ENCODE assay signal across 31 cellular contexts in genomic region chrX:11967986-11968385, GRCh38.
DNase-seq lines count a peak whose midpoint lies in the region; ATAC-seq, FAIRE-seq and TF ChIP-seq lines count a peak whose summit lies in the region.
"Had no signal": no experiment of that assay in that cellular context is flagged by ENCODE, and none has a peak within 500 bp of the region (broad histone marks: within the 10 kb centered on the region; RNA-seq: fewer than 3 reads in every experiment).

No MANE protein-coding gene starts in this region.

- H4K20me1 ChIP-seq in IMR-90 (ENCODE audit: insufficient read depth, low read length) (no peaks in the 10 kb centered on the region), astrocyte (ENCODE audit: insufficient read depth, low read length) (no peaks in the 10 kb centered on the region), HepG2 (ENCODE audit: insufficient read depth, low read length) (no peaks in the 10 kb centered on the region)

- intact Hi-C loops in IMR-90 (cut with micrococcal nuclease): no loop called here
- intact Hi-C loops in HepG2 (cut with micrococcal nuclease; ENCODE audit: unreplicated experiment): no loop called here
- intact Hi-C loops in activated naive CD4-positive, alpha-beta T cell treated with anti-CD3 and anti-CD28 coated beads for 36 hours (cut with micrococcal nuclease): no loop called here

- no peaks in the 10 kb centered on the region for H3K36me3 Mint-ChIP-seq in astrocyte (ENCODE audit: low read depth, unreplicated experiment)
- no peaks in the 10 kb centered on the region for H3K36me3 Mint-ChIP-seq in activated naive CD4-positive, alpha-beta T cell treated with anti-CD3 and anti-CD28 coated beads for 36 hours (ENCODE audit: low read depth)
- H3K36me3 Mint-ChIP-seq: activated CD8-positive, alpha-beta memory T cell treated with anti-CD3 and anti-CD28 coated beads, Interleukin-2, amount 10 ng/mL, durations not matched to agents 7 days and 5 days had no signal

- H3K4me1 Mint-ChIP-seq in astrocyte (ENCODE audit: low read depth, unreplicated experiment): peaks cover 12% of the 10 kb centered on the region
- H3K4me1 Mint-ChIP-seq in activated naive CD4-positive, alpha-beta T cell treated with anti-CD3 and anti-CD28 coated beads for 36 hours (ENCODE audit: low read depth): no peaks in the 10 kb centered on the region
- H3K4me1 Mint-ChIP-seq: activated CD8-positive, alpha-beta memory T cell treated with anti-CD3 and anti-CD28 coated beads, Interleukin-2, amount 10 ng/mL, durations not matched to agents 7 days and 5 days had no signal

- CTCF ChIA-PET in A549 (lab: Yijun Ruan, JAX) (interaction anchor here (0.8 to 2.3 kb wide), 4 partner anchors 11 to 181 kb away, joined by 3 to 6 read pairs (median 4); no protein-coding TSS in a partner anchor), IMR-90 (lab: Yijun Ruan, JAX) (interaction anchor here (0.5 to 1.4 kb wide), 3 partner anchors 11 to 106 kb away, joined by 3 to 4 read pairs (median 4); no protein-coding TSS in a partner anchor), HepG2 (lab: Yijun Ruan, JAX; ENCODE audit: low intra/inter-chr PET ratio, low total read pairs) (no interaction called here)
- CTCF ChIA-PET in activated naive CD4-positive, alpha-beta T cell treated with anti-CD3 and anti-CD28 coated beads for 36 hours (lab: Charles Lee): no interaction called here

- peak; percentile 99 for FAIRE-seq in A549 (lab: Jason Lieb, UNC)
- FAIRE-seq in astrocyte (lab: Jason Lieb, UNC): no peak
- FAIRE-seq in HepG2 (lab: Jason Lieb, UNC): no peak

- H3K23ac ChIP-seq in IMR-90 (ENCODE audit: low read depth, low read length): no peak overlapping the region

- TF ChIP-seq CTCF in A549 (IDR thresholded peaks at IDR 0.05): no peak; the same call in 2 of the 3 replicates
- TF ChIP-seq CTCF in IMR-90 (conservative IDR thresholded peaks at IDR 0.05; ENCODE audit: low read depth, low read length): no peak
- TF ChIP-seq CTCF in astrocyte (IDR thresholded peaks at IDR 0.05; ENCODE audit: insufficient read depth, low read depth, low read length): no peak
- no peak for TF ChIP-seq CTCF in HepG2 (CRISPR knock-in tag; IDR thresholded peaks at IDR 0.05)

- H3K36me3 ChIP-seq in IMR-90 (ENCODE audit: control insufficient read depth, insufficient read depth, low read length) (no peaks in the 10 kb centered on the region), astrocyte (ENCODE audit: insufficient read depth, low read length) (no peaks in the 10 kb centered on the region), HepG2 (replicated peaks in 1 of 2; ENCODE audit: control insufficient read depth in 1 of 2, insufficient read depth in 2 of 2, low read length in 2 of 2) (no peaks in the 10 kb centered on the region)
- H3K36me3 ChIP-seq: spleen, uterus had no signal

- H3K14ac ChIP-seq in IMR-90 (replicated peaks; ENCODE audit: low read depth, low read length): no peak overlapping the region

- peak; percentile 58 to 76; a peak in 5 of 6 replicates for ATAC-seq in A549
- ATAC-seq in IMR-90 (ENCODE audit: low read depth): no peak
- no peak for ATAC-seq in HepG2
- ATAC-seq in GM21723 (IDR thresholded peaks at IDR 0.05; ENCODE audit: unreplicated experiment): no peak
- ATAC-seq: activated CD8-positive, alpha-beta memory T cell treated with anti-CD3 and anti-CD28 coated beads, Interleukin-2, amount 10 ng/mL, durations not matched to agents 7 days and 5 days; body of pancreas; left cardiac atrium; right cardiac atrium had no signal

- H3K4me3 Mint-ChIP-seq in astrocyte (ENCODE audit: unreplicated experiment): no peak overlapping the region
- H3K4me3 Mint-ChIP-seq in activated naive CD4-positive, alpha-beta T cell treated with anti-CD3 and anti-CD28 coated beads for 36 hours: no peak overlapping the region
- H3K4me3 Mint-ChIP-seq: activated CD8-positive, alpha-beta memory T cell treated with anti-CD3 and anti-CD28 coated beads, Interleukin-2, amount 10 ng/mL, durations not matched to agents 7 days and 5 days; CD4-positive, alpha-beta T cell; neural crest cell; stimulated activated naive CD8-positive, alpha-beta T cell treated with anti-CD3 and anti-CD28 coated beads, Interleukin-15, Interleukin-2, amounts not matched to agents 100 ng/mL and 50 ng/mL, for 24 hours had no signal

- H2BK120ac ChIP-seq in IMR-90 (ENCODE audit: low read depth, low read length): no peak overlapping the region

- WGBS in A549 (ENCODE audit: missing lambda C conversion rate): 50% methylated on average over 1 of the region's 1 CpG
- WGBS in IMR-90 (ENCODE audit: extremely low coverage in 2 of 2, insufficient read length in 1 of 2), 2 experiments: no CpG with 5 or more reads among the region's 1 CpG
- WGBS in HepG2 (ENCODE audit: low lambda C conversion rate): 0% methylated on average over 1 of the region's 1 CpG

- H2AK9ac ChIP-seq in IMR-90 (replicated peaks; ENCODE audit: low read depth, low read length, poor library complexity): no peak overlapping the region

- DNase-seq in A549 (ENCODE audit: low read depth in 1 of 2, low spot score in 1 of 2) (peak in 1 of 2 experiments; percentile 73), IMR-90 (peak; percentile 1), astrocyte (ENCODE audit: low read depth) (peak; percentile 20), lung microvascular endothelial cell (ENCODE audit: low read depth in 2 of 2) (peak; percentile 7 to 28), HepG2 (ENCODE audit: low spot score) (no peak), activated gamma-delta T cell (lab: John Stamatoyannopoulos, UW) (no peak)
- DNase-seq in activated naive CD4-positive, alpha-beta T cell treated with anti-CD3 and anti-CD28 coated beads for 36 hours: no peak
- DNase-seq: activated CD4-positive, alpha-beta T cell treated with anti-CD3 and anti-CD28 coated beads, Interleukin-2, amount 50 U/mL, for 4 hours; activated CD8-positive, alpha-beta memory T cell treated with anti-CD3 and anti-CD28 coated beads, Interleukin-2, amount 10 ng/mL, durations not matched to agents 7 days and 5 days; activated naive CD4-positive, alpha-beta T cell; activated T-cell treated with anti-CD3 and anti-CD28 coated beads, Interleukin-2, amount 50 U/mL, for 48 hours; body of pancreas; CD4-positive, alpha-beta T cell; dorsolateral prefrontal cortex; EL; hippocampal formation; left cardiac atrium; NCI-H1694 treated with DMSO at 0.1 percent for 48 hours; NCI-H446; right cardiac atrium; spleen; stimulated activated CD4-positive, alpha-beta T cell treated with anti-CD3 and anti-CD28 coated beads, Interleukin-2, amount 100 ng/mL, for 24 hours; T-helper 1 cell; testis; uterus had no signal

- no peak overlapping the region for H3K4me3 ChIP-seq in A549
- no peak overlapping the region for H3K4me3 ChIP-seq in IMR-90 (ENCODE audit: insufficient read depth, low read depth, low read length)
- no peak overlapping the region for H3K4me3 ChIP-seq in astrocyte (ENCODE audit: insufficient read depth, low read depth, low read length)
- no peak overlapping the region for H3K4me3 ChIP-seq in HepG2 (replicated peaks in 1 of 3; ENCODE audit: insufficient read depth in 1 of 3, low read depth in 2 of 3, low read length in 3 of 3)
- H3K4me3 ChIP-seq: body of pancreas, dorsolateral prefrontal cortex, lung, spleen, testis, uterus had no signal

- no peak for TF ChIP-seq POLR2A in A549 (IDR thresholded peaks at IDR 0.05; ENCODE audit: low read length)
- TF ChIP-seq POLR2A in IMR-90 (IDR thresholded peaks at IDR 0.05; ENCODE audit: low read depth, low read length): no peak
- TF ChIP-seq POLR2A in HepG2 (IDR thresholded peaks at IDR 0.05; ENCODE audit: insufficient read depth in 1 of 2, low read depth in 2 of 2, low read length in 2 of 2): no peak

- no peak overlapping the region for H3K9ac ChIP-seq in IMR-90 (ENCODE audit: low read depth, low read length)
- peak overlapping the region; percentile 3 for H3K9ac ChIP-seq in astrocyte (ENCODE audit: low read length)
- no peak overlapping the region for H3K9ac ChIP-seq in HepG2 (ENCODE audit: insufficient read depth, low read depth, low read length)
- H3K9ac ChIP-seq: parathyroid adenoma had no signal

- in situ Hi-C loops in IMR-90 (cut with MboI; ENCODE audit: low sequenced_read_pairs): no loop called here
- in situ Hi-C loops in HepG2 (cut with HindIII; ENCODE audit: extremely low pct_ligation_motif_present, low pct_unique_long_range_greater_than_20kb): no loop called here

- POLR2A ChIA-PET in A549 (lab: Yijun Ruan, JAX) (no interaction called here), IMR-90 (lab: Charles Lee; ENCODE audit: unreplicated experiment) (interaction anchor here (0.6 kb wide), 1 partner anchor 1647 kb away, joined by 9 read pairs; no protein-coding TSS in a partner anchor), HepG2 (lab: Yijun Ruan, JAX) (no interaction called here)

- no peak overlapping the region for H2AK5ac ChIP-seq in IMR-90 (ENCODE audit: low read depth, low read length)

- H3K9me1 ChIP-seq in IMR-90 (ENCODE audit: insufficient read depth, low read length): no peaks in the 10 kb centered on the region

- no peak overlapping the region for H3K56ac ChIP-seq in IMR-90 (ENCODE audit: extremely low read depth, insufficient read depth, low read length)

- H3K27ac Mint-ChIP-seq in astrocyte (ENCODE audit: unreplicated experiment): peak overlapping the region; percentile 78
- H3K27ac Mint-ChIP-seq in activated naive CD4-positive, alpha-beta T cell treated with anti-CD3 and anti-CD28 coated beads for 36 hours: no peak overlapping the region
- H3K27ac Mint-ChIP-seq: activated CD8-positive, alpha-beta memory T cell treated with anti-CD3 and anti-CD28 coated beads, Interleukin-2, amount 10 ng/mL, durations not matched to agents 7 days and 5 days; CD4-positive, alpha-beta T cell; stimulated activated naive CD8-positive, alpha-beta T cell treated with anti-CD3 and anti-CD28 coated beads, Interleukin-15, Interleukin-2, amounts not matched to agents 100 ng/mL and 50 ng/mL, for 24 hours had no signal

- TF ChIP-seq EP300 in A549 (IDR thresholded peaks at IDR 0.05) (no peak), HepG2 (IDR thresholded peaks at IDR 0.05; ENCODE audit: low read depth in 2 of 2, low read length in 2 of 2) (no peak), HepG2 (CRISPR knock-in tag; IDR thresholded peaks at IDR 0.05; ENCODE audit: borderline replicate concordance) (no peak)

- H3K18ac ChIP-seq in IMR-90 (ENCODE audit: low read depth, low read length): peak overlapping the region; percentile 33; the same call in 1 of the 2 replicates

- no peak overlapping the region for H4K5ac ChIP-seq in IMR-90 (ENCODE audit: low read depth, low read length)

- H2BK15ac ChIP-seq in IMR-90 (ENCODE audit: low read depth, low read length): no peak overlapping the region

- no peak overlapping the region for H2BK20ac ChIP-seq in IMR-90 (ENCODE audit: low read depth, low read length)

- H3K79me1 ChIP-seq in IMR-90 (ENCODE audit: low read depth in 1 of 2, low read length in 2 of 2): no peaks in the 10 kb centered on the region

- H3K27me3 ChIP-seq in IMR-90 (ENCODE audit: control insufficient read depth, insufficient read depth, low read length): no peaks in the 10 kb centered on the region
- H3K27me3 ChIP-seq in astrocyte (ENCODE audit: insufficient read depth, low read length): no peaks in the 10 kb centered on the region
- H3K27me3 ChIP-seq in HepG2 (ENCODE audit: control insufficient read depth in 1 of 2, insufficient read depth in 2 of 2, low read length in 2 of 2): no peaks in the 10 kb centered on the region
- H3K27me3 ChIP-seq: body of pancreas, testis, uterus had no signal

- no peak overlapping the region for H4K8ac ChIP-seq in IMR-90 (ENCODE audit: low read depth in 2 of 2, low read length in 2 of 2)

- H3K79me2 ChIP-seq in astrocyte (ENCODE audit: insufficient read depth, low read length) (no peaks in the 10 kb centered on the region), HepG2 (ENCODE audit: insufficient read depth, low read length) (no peaks in the 10 kb centered on the region)
- H3K79me2 ChIP-seq: parathyroid adenoma had no signal

- H3K9me3 Mint-ChIP-seq in astrocyte (ENCODE audit: unreplicated experiment): no peaks in the 10 kb centered on the region
- no peaks in the 10 kb centered on the region for H3K9me3 Mint-ChIP-seq in activated naive CD4-positive, alpha-beta T cell treated with anti-CD3 and anti-CD28 coated beads for 36 hours
- H3K9me3 Mint-ChIP-seq: CD4-positive, alpha-beta T cell; stimulated activated naive CD8-positive, alpha-beta T cell treated with anti-CD3 and anti-CD28 coated beads, Interleukin-15, Interleukin-2, amounts not matched to agents 100 ng/mL and 50 ng/mL, for 24 hours had no signal

- peak overlapping the region; percentile 64 to 75; a peak in 5 of 6 replicates for H3K27ac ChIP-seq in A549
- H3K27ac ChIP-seq in IMR-90 (ENCODE audit: insufficient read depth, low read length): no peak overlapping the region
- peak overlapping the region; percentile 45 for H3K27ac ChIP-seq in astrocyte (ENCODE audit: low read depth, low read length)
- H3K27ac ChIP-seq in HepG2 (ENCODE audit: extremely low read length, insufficient read depth, low read length): no peak overlapping the region
- H3K27ac ChIP-seq: body of pancreas, dorsolateral prefrontal cortex, parathyroid adenoma, RWPE1, spleen, testis, uterus had no signal

- no peak overlapping the region for H2BK5ac ChIP-seq in IMR-90 (ENCODE audit: low read depth, low read length, poor library complexity, severe bottlenecking)

- dilution Hi-C loops in IMR-90 (cut with HindIII; ENCODE audit: low sequenced_read_pairs, unreplicated experiment): no loop called here

- H3K4me1 ChIP-seq in A549 (peaks cover 32% of the 10 kb centered on the region), IMR-90 (ENCODE audit: control insufficient read depth, insufficient read depth, low read length) (peaks cover 6% of the 10 kb centered on the region; the same call in 1 of the 2 replicates), astrocyte (ENCODE audit: insufficient read depth, low read length) (no peaks in the 10 kb centered on the region), HepG2 (ENCODE audit: insufficient read depth, low read length) (no peaks in the 10 kb centered on the region)
- H3K4me1 ChIP-seq: body of pancreas, parathyroid adenoma, spleen, testis, uterus had no signal

- TF ChIP-seq RAD21 in A549 (conservative IDR thresholded peaks at IDR 0.05 in 1 of 2, IDR thresholded peaks at IDR 0.05 in 1 of 2) (no peak), IMR-90 (IDR thresholded peaks at IDR 0.05; ENCODE audit: low read length) (no peak), HepG2 (CRISPR knock-in tag; IDR thresholded peaks at IDR 0.05) (no peak)

- no peaks in the 10 kb centered on the region for H3K27me3 Mint-ChIP-seq in astrocyte (ENCODE audit: low read depth, unreplicated experiment)
- H3K27me3 Mint-ChIP-seq in activated naive CD4-positive, alpha-beta T cell treated with anti-CD3 and anti-CD28 coated beads for 36 hours (ENCODE audit: low read depth): no peaks in the 10 kb centered on the region
- H3K27me3 Mint-ChIP-seq: activated CD8-positive, alpha-beta memory T cell treated with anti-CD3 and anti-CD28 coated beads, Interleukin-2, amount 10 ng/mL, durations not matched to agents 7 days and 5 days; stimulated activated naive CD8-positive, alpha-beta T cell treated with anti-CD3 and anti-CD28 coated beads, Interleukin-15, Interleukin-2, amounts not matched to agents 100 ng/mL and 50 ng/mL, for 24 hours had no signal

- BruUV-seq in IMR-90 (replicated peaks; lab: Mats Ljungman, UMichigan) (no TSS peak), HepG2 (replicated peaks; lab: Mats Ljungman, UMichigan) (no TSS peak)

- H4K91ac ChIP-seq in IMR-90 (ENCODE audit: insufficient read depth, low read depth, low read length): no peak overlapping the region

- H3K9me3 ChIP-seq in A549 (no peaks in the 10 kb centered on the region), IMR-90 (ENCODE audit: control insufficient read depth, insufficient read depth, low read length) (no peaks in the 10 kb centered on the region), astrocyte (ENCODE audit: insufficient read depth, low read depth, low read length) (no peaks in the 10 kb centered on the region), HepG2 (ENCODE audit: low read length) (no peaks in the 10 kb centered on the region)
- H3K9me3 ChIP-seq: body of pancreas, spleen, testis, uterus had no signal

- H3K4ac ChIP-seq in IMR-90 (ENCODE audit: low read depth, low read length): no peak overlapping the region

- H3K4me2 ChIP-seq in A549 (peak overlapping the region; percentile 44), IMR-90 (ENCODE audit: low read depth, low read length) (no peak overlapping the region), astrocyte (ENCODE audit: low read length) (peak overlapping the region; percentile 19), HepG2 (ENCODE audit: low read depth, low read length) (no peak overlapping the region)

- H2AFZ ChIP-seq in IMR-90 (replicated peaks; ENCODE audit: low read length, poor library complexity) (no peak overlapping the region), astrocyte (ENCODE audit: low read depth, low read length) (no peak overlapping the region), HepG2 (ENCODE audit: low read length) (no peak overlapping the region)
- H2AFZ ChIP-seq: parathyroid adenoma had no signal

Comparison
In these comparisons a context has a peak if more than half of its experiments do, and no peak if none do; other contexts are left out.
1. ATAC-seq: peak in A549 (2 of 2); none in IMR-90 (single experiment), HepG2 (single experiment) and GM21723 (single experiment).
2. DNase-seq: peak in IMR-90 (single experiment), astrocyte (single experiment) and lung microvascular endothelial cell (2 of 2); none in HepG2 (single experiment), activated naive CD4-positive, alpha-beta T cell treated with anti-CD3 and anti-CD28 coated beads for 36 hours (single experiment) and activated gamma-delta T cell (single experiment).
3. H3K27ac ChIP-seq: peak in A549 (2 of 2) and astrocyte (single experiment); none in IMR-90 (single experiment) and HepG2 (single experiment).
4. H3K4me2 ChIP-seq: peak in A549 (single experiment) and astrocyte (single experiment); none in IMR-90 (single experiment) and HepG2 (single experiment).
5. CTCF ChIA-PET loops: an anchor here in A549 (0.8 to 2.3 kb wide) and IMR-90 (0.5 to 1.4 kb wide); none called in HepG2 and activated naive CD4-positive, alpha-beta T cell treated with anti-CD3 and anti-CD28 coated beads for 36 hours.